ENCODE assay signal across 1 cellular context in genomic region chr11:118605116-118605867, GRCh38.
TF ChIP-seq lines count a peak whose summit lies in the region.

No MANE protein-coding gene starts in this region.

TF ChIP-seq in K562, 482 proteins besides CTCF, POLR2A, EP300 and RAD21 (continued from another document):
- TF ChIP-seq PRDM10 (IDR thresholded peaks at IDR 0.05; ENCODE audit: partially characterized antibody), result peak; percentile 75
- no peak for TF ChIP-seq ZNF232 (CRISPR knock-in tag; IDR thresholded peaks at IDR 0.05)
- no peak for TF ChIP-seq ZBTB40 (IDR thresholded peaks at IDR 0.05)
- no peak for TF ChIP-seq ZBTB40 (CRISPR knock-in tag; IDR thresholded peaks at IDR 0.05)
- TF ChIP-seq ZNF143 (CRISPR knock-in tag; IDR thresholded peaks at IDR 0.05), result no peak
- no peak for TF ChIP-seq BMI1 (IDR thresholded peaks at IDR 0.05; ENCODE audit: low read length)
- peak; percentile 97 for TF ChIP-seq CEBPB (tag; IDR thresholded peaks at IDR 0.05)
- peak; percentile 25; the same call in 1 of the 2 replicates for TF ChIP-seq CTBP1 (IDR thresholded peaks at IDR 0.05; ENCODE audit: borderline replicate concordance)
- TF ChIP-seq ARID1B (IDR thresholded peaks at IDR 0.05), result peak; percentile 36; the same call in 1 of the 2 replicates
- no peak for TF ChIP-seq HCFC1 (IDR thresholded peaks at IDR 0.05; ENCODE audit: low read depth, low read length)
- TF ChIP-seq TFAP4 (CRISPR knock-in tag; IDR thresholded peaks at IDR 0.05; ENCODE audit: borderline replicate concordance), result peak; percentile 96
- peak; percentile 13; the same call in 1 of the 2 replicates for TF ChIP-seq CREM (IDR thresholded peaks at IDR 0.05; ENCODE audit: low read depth)
- 0 out of 2 replicates have a peak, but pooled peaks have one; percentile 24 for TF ChIP-seq USF1 (CRISPR knock-in tag; IDR thresholded peaks at IDR 0.05)
- TF ChIP-seq TAF15 (IDR thresholded peaks at IDR 0.05; ENCODE audit: low read depth, low read length), result no peak
- TF ChIP-seq ZBTB2 (IDR thresholded peaks at IDR 0.05), result peak; percentile 68; the same call in 1 of the 2 replicates
- TF ChIP-seq XRCC3 (IDR thresholded peaks at IDR 0.05), result no peak
- TF ChIP-seq SMARCA5 (IDR thresholded peaks at IDR 0.05), result 0 out of 2 replicates have a peak, but pooled peaks have one; percentile 26
- no peak for TF ChIP-seq HNRNPUL1 (IDR thresholded peaks at IDR 0.05; ENCODE audit: low read length)
- 0 out of 2 replicates have a peak, but pooled peaks have one; percentile 10 for TF ChIP-seq PHF21A (IDR thresholded peaks at IDR 0.05; ENCODE audit: borderline replicate concordance, low read depth)
- peak in 1 of 2 experiments; percentile 48; a peak in 1 of 3 replicates for TF ChIP-seq CBX3 (IDR thresholded peaks at IDR 0.05; ENCODE audit: borderline replicate concordance in 1 of 2, low read length in 2 of 2)
- TF ChIP-seq ZNF24 (IDR thresholded peaks at IDR 0.05), result no peak
